Comparison of ENCODE assay signal across 1 cellular context in the genomic region with DNA sequence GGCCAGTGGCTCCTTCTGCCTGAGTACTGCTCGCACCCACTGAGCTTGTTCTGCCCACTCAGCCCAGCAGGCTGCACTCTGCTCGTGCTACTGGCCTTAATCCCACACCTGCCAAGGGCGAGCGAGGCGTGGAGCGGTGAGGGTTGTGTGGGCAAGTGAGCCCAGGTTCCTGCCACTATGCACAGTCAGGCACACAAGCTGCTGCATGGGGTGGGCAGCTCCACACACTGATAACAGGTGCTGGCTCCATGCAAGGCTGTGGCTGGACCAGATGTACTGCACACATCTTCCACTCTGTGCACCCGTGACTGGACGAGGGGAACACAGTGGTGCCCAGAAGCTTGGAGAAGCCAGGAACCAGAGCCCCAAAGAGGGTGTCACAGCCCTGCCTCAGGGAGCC.
TF ChIP-seq lines count a peak whose summit lies in the region.

No MANE protein-coding gene starts in this region.

TF ChIP-seq in H1, 55 proteins besides CTCF, POLR2A, EP300 and RAD21:
- TF ChIP-seq SRF (IDR thresholded peaks at IDR 0.05; ENCODE audit: low read depth, low read length) (no peak), GTF2F1 (IDR thresholded peaks at IDR 0.05; ENCODE audit: borderline replicate concordance, low read depth, low read length) (no peak), CHD1 (IDR thresholded peaks at IDR 0.05; ENCODE audit: low read depth, low read length) (no peak), TAF1 (IDR thresholded peaks at IDR 0.05; ENCODE audit: low read depth, low read length) (no peak), KDM1A (IDR thresholded peaks at IDR 0.05; ENCODE audit: borderline replicate concordance, low read length) (no peak), CEBPB (IDR thresholded peaks at IDR 0.05; ENCODE audit: low read depth, low read length) (no peak)
- TF ChIP-seq, protein P1, sequence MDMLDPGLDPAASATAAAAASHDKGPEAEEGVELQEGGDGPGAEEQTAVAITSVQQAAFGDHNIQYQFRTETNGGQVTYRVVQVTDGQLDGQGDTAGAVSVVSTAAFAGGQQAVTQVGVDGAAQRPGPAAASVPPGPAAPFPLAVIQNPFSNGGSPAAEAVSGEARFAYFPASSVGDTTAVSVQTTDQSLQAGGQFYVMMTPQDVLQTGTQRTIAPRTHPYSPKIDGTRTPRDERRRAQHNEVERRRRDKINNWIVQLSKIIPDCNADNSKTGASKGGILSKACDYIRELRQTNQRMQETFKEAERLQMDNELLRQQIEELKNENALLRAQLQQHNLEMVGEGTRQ (IDR thresholded peaks at IDR 0.05; ENCODE audit: low read length) = no peak
